In the genomic region with DNA sequence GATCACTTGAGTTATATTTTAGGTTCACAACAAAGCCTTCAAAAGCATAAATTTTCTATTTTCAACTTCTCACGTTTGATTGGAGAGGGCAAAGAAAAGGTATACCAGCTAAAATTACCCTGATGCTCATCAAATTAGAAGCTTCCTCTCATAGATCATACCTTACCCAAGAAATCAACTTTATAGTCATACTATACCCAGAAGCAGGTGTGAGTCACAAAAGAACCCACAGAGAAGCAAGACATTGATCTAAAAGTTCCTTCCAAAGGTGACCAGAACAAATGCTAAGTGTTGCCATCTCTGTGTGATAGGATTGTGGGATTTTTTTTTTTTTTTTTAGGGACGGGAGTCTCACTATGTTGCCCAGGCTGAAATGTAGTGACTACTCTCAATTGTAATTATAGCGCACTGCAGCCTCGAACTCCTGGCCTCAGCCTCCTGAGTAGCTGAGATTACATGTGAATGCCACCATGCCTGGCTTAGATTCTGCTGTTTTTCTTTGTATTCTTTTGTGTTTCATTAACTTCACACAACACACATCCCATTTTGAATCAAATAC, we compare ENCODE assay signal across 13 cellular contexts. TPM values are rescaled to one million over a fixed set of nuclear protein-coding genes. Genes with fewer than 3 reads are reported as not detected.
DNase-seq lines count a peak whose midpoint lies in the region; ATAC-seq, FAIRE-seq and TF ChIP-seq lines count a peak whose summit lies in the region.
"Had no signal": no experiment of that assay in that cellular context is flagged by ENCODE, and none has a peak within 500 bp of the region (broad histone marks: within the 10 kb centered on the region; RNA-seq: fewer than 3 reads in every experiment).

No MANE protein-coding gene starts in this region.

- no peak overlapping the region for H2BK20ac ChIP-seq in H1 (ENCODE audit: low read length)

- no peak for TF ChIP-seq POLR2A in H1 (IDR thresholded peaks at IDR 0.05; ENCODE audit: control extremely low read depth in 1 of 2, low read depth in 2 of 2, low read length in 2 of 2)

- peak overlapping the region; percentile 46 for H3K4me3 Mint-ChIP-seq in activated CD8-positive, alpha-beta memory T cell treated with anti-CD3 and anti-CD28 coated beads, Interleukin-2, amount 10 ng/mL, durations not matched to agents 7 days and 5 days

- H2BK15ac ChIP-seq in H1 (ENCODE audit: low read length), result no peak overlapping the region

- H3K27me3 ChIP-seq in PC-9 (ENCODE audit: insufficient read depth, low read depth) (no peaks in the 10 kb centered on the region), H1 (replicated peaks in 1 of 4; ENCODE audit: control insufficient read depth in 3 of 4, extremely low read depth in 1 of 4, insufficient read depth in 3 of 4, low read length in 3 of 4) (no peaks in the 10 kb centered on the region), smooth muscle cell (ENCODE audit: low read depth) (no peaks in the 10 kb centered on the region), heart right ventricle (no peaks in the 10 kb centered on the region)
- H3K27me3 ChIP-seq: right atrium auricular region had no signal

- 90% methylated on average over 4 of the region's 4 CpGs; no CpG with 5 or more reads in 1 of the 2 experiments for WGBS in H1 (ENCODE audit: extremely low coverage in 1 of 2, insufficient coverage in 1 of 2, insufficient read length in 1 of 2, insufficient replicate concordance in 2 of 2, low coverage in 1 of 2, low lambda C conversion rate in 2 of 2, missing lambda C conversion rate in 1 of 2), 2 experiments
- WGBS in smooth muscle cell (ENCODE audit: low lambda C conversion rate), result 94% methylated on average over 4 of the region's 4 CpGs
- whole genome bisulfite sequencing in heart right ventricle, 2 donors, result 75 to 83% methylated on average over 4 of the region's 4 CpGs

- peaks cover 5% of the 10 kb centered on the region; the same call in 1 of the 2 replicates for H3K79me1 ChIP-seq in H1 (ENCODE audit: low read depth, low read length)

- no peak overlapping the region for H3K23ac ChIP-seq in H1 (ENCODE audit: insufficient read length)

- H4K91ac ChIP-seq in H1 (replicated peaks; ENCODE audit: insufficient read length, low read length), result no peak overlapping the region

- H3K56ac ChIP-seq in H1 (replicated peaks; ENCODE audit: insufficient read length, low read depth, low read length), result no peak overlapping the region

- H4K20me1 ChIP-seq in PC-9 (ENCODE audit: insufficient read depth) (peaks cover 72% of the 10 kb centered on the region), H1 (replicated peaks in 1 of 2; ENCODE audit: control insufficient read depth in 1 of 2, insufficient read depth in 2 of 2, low read length in 2 of 2) (peaks cover 29 to 32% of the 10 kb centered on the region in 2 experiments), smooth muscle cell (ENCODE audit: low read depth) (peaks cover 79% of the 10 kb centered on the region)

- H3K4me2 ChIP-seq in PC-9 (peak overlapping the region; percentile 93), H1 (ENCODE audit: insufficient read depth in 1 of 2, low read depth in 2 of 2, low read length in 2 of 2) (peak overlapping the region; percentile 14 to 28; a peak in 3 of 4 replicates), smooth muscle cell (peak overlapping the region; percentile 95)

- CTCF ChIA-PET in activated CD8-positive, alpha-beta memory T cell treated with anti-CD3 and anti-CD28 coated beads, Interleukin-2, amount 10 ng/mL, durations not matched to agents 7 days and 5 days (lab: Charles Lee), result interaction anchor here (0.7 to 2.3 kb wide), 8 partner anchors 8 to 317 kb away, joined by 3 to 6 read pairs (median 3); partner anchors contain the start of gene RALY
- CTCF ChIA-PET in PC-9 (lab: Charles Lee), result interaction anchor here (0.7 kb wide), 1 partner anchor 1319 kb away, joined by 4 read pairs; no protein-coding TSS in a partner anchor
- CTCF ChIA-PET in H1 (lab: Charles Lee; ENCODE audit: partially characterized antibody), result interaction anchor here (0.6 to 1.8 kb wide), 4 partner anchors 21 to 285 kb away, joined by 3 to 4 read pairs (median 3); no protein-coding TSS in a partner anchor

- ATAC-seq in activated CD8-positive, alpha-beta memory T cell treated with anti-CD3 and anti-CD28 coated beads, Interleukin-2, amount 10 ng/mL, durations not matched to agents 7 days and 5 days, result no peak
- ATAC-seq in heart right ventricle (no peak), HG03520 (IDR thresholded peaks at IDR 0.05; ENCODE audit: unreplicated experiment) (no peak)

- no peak overlapping the region for H3K18ac ChIP-seq in H1 (ENCODE audit: extremely low read depth, low read length)

- peaks cover 35% of the 10 kb centered on the region for H3F3A ChIP-seq in PC-9 (ENCODE audit: insufficient read depth, low read depth)
- H3F3A ChIP-seq in smooth muscle cell (ENCODE audit: low read depth), result peaks cover 6% of the 10 kb centered on the region

- H2BK120ac ChIP-seq in H1 (replicated peaks; ENCODE audit: low read depth, low read length), result no peak overlapping the region

- no peaks in the 10 kb centered on the region for H3K9me2 ChIP-seq in PC-9 (ENCODE audit: insufficient read depth)

- peaks cover 71% of the 10 kb centered on the region for H3K4me1 Mint-ChIP-seq in activated CD8-positive, alpha-beta memory T cell treated with anti-CD3 and anti-CD28 coated beads, Interleukin-2, amount 10 ng/mL, durations not matched to agents 7 days and 5 days

- H2AFZ ChIP-seq in PC-9, result no peak overlapping the region
- H2AFZ ChIP-seq in H1 (ENCODE audit: low read length), result no peak overlapping the region
- H2AFZ ChIP-seq in smooth muscle cell (ENCODE audit: low read depth), result no peak overlapping the region

- no peak overlapping the region for H2BK12ac ChIP-seq in H1 (ENCODE audit: low read depth, low read length)

- no peaks in the 10 kb centered on the region for H3K9me3 Mint-ChIP-seq in activated CD8-positive, alpha-beta memory T cell treated with anti-CD3 and anti-CD28 coated beads, Interleukin-2, amount 10 ng/mL, durations not matched to agents 7 days and 5 days (ENCODE audit: low read depth)

- TF ChIP-seq EP300 in H1 (IDR thresholded peaks at IDR 0.05; ENCODE audit: borderline replicate concordance in 1 of 2, low read depth in 2 of 2, low read length in 2 of 2), result no peak

- H3K14ac ChIP-seq in H1 (ENCODE audit: insufficient read length), result no peak overlapping the region

- H3K9ac ChIP-seq in H1 (replicated peaks in 1 of 4; ENCODE audit: extremely low read depth in 1 of 4, low read depth in 3 of 4, low read length in 3 of 4) (no peak overlapping the region), smooth muscle cell (ENCODE audit: low read depth) (no peak overlapping the region)

- H4K5ac ChIP-seq in H1 (ENCODE audit: insufficient read length, low read depth, low read length), result no peak overlapping the region

- intact Hi-C loops in PC-9 (cut with micrococcal nuclease; ENCODE audit: unreplicated experiment), result no loop called here
- intact Hi-C loops in heart right ventricle (cut with DNase I), result no loop called here

- peak overlapping the region; percentile 70 for H3K27ac Mint-ChIP-seq in activated CD8-positive, alpha-beta memory T cell treated with anti-CD3 and anti-CD28 coated beads, Interleukin-2, amount 10 ng/mL, durations not matched to agents 7 days and 5 days

- no peak overlapping the region for H3K4ac ChIP-seq in H1 (replicated peaks; ENCODE audit: insufficient read length, low read depth, low read length)

- FAIRE-seq in H1 (lab: Jason Lieb, UNC), result no peak

- no peak overlapping the region for H4K8ac ChIP-seq in H1 (ENCODE audit: extremely low read depth, insufficient read depth, low read length)

- H3K36me3 Mint-ChIP-seq in activated CD8-positive, alpha-beta memory T cell treated with anti-CD3 and anti-CD28 coated beads, Interleukin-2, amount 10 ng/mL, durations not matched to agents 7 days and 5 days, result peaks cover 61% of the 10 kb centered on the region

- H3K23me2 ChIP-seq in H1 (ENCODE audit: low read depth, low read length), result peaks cover 9% of the 10 kb centered on the region

- H3K27me3 Mint-ChIP-seq in activated CD8-positive, alpha-beta memory T cell treated with anti-CD3 and anti-CD28 coated beads, Interleukin-2, amount 10 ng/mL, durations not matched to agents 7 days and 5 days, result no peaks in the 10 kb centered on the region

- H2BK5ac ChIP-seq in H1 (ENCODE audit: low read depth, low read length), result no peak overlapping the region

- no peak overlapping the region for H3K27ac ChIP-seq in PC-9
- no peak overlapping the region for H3K27ac ChIP-seq in H1 (ENCODE audit: low read depth, low read length)
- H3K27ac ChIP-seq in smooth muscle cell (ENCODE audit: low read depth), result peak overlapping the region; percentile 8
- H3K27ac ChIP-seq in heart right ventricle, result no peak overlapping the region
- H3K27ac ChIP-seq: right atrium auricular region, thoracic aorta had no signal

- H3K9me3 ChIP-seq in PC-9 (ENCODE audit: insufficient read depth, low read depth) (no peaks in the 10 kb centered on the region), H1 (ENCODE audit: insufficient read depth in 2 of 2, low read depth in 1 of 2, low read length in 1 of 2) (no peaks in the 10 kb centered on the region), smooth muscle cell (replicated peaks; ENCODE audit: low read depth) (no peaks in the 10 kb centered on the region), heart right ventricle (no peaks in the 10 kb centered on the region)
- H3K9me3 ChIP-seq: right atrium auricular region, thoracic aorta had no signal

- POLR2A ChIA-PET in PC-9 (lab: Charles Lee; ENCODE audit: unreplicated experiment), result interaction anchor here (0.7 kb wide), 1 partner anchor 92 kb away, joined by 4 read pairs; no protein-coding TSS in a partner anchor
- POLR2A ChIA-PET in H1 (lab: Charles Lee; ENCODE audit: partially characterized antibody), result interaction anchor here (0.5 to 11.7 kb wide), 14 partner anchors 9 to 182 kb away, joined by 3 to 236 read pairs (median 4); no protein-coding TSS in a partner anchor

- TF ChIP-seq RAD21 in H1 (IDR thresholded peaks at IDR 0.05 in 1 of 2, conservative IDR thresholded peaks at IDR 0.05 in 1 of 2; ENCODE audit: low read depth in 2 of 2, low read length in 2 of 2), result no peak

- H3K79me2 ChIP-seq in PC-9 (ENCODE audit: low read depth) (peaks cover 83% of the 10 kb centered on the region), H1 (ENCODE audit: control insufficient read depth in 1 of 2, insufficient read depth in 2 of 2, low read length in 2 of 2) (peaks cover 40 to 82% of the 10 kb centered on the region in 2 experiments), smooth muscle cell (ENCODE audit: low read depth) (peaks cover 81% of the 10 kb centered on the region)

- H3K4me3 ChIP-seq in PC-9, result peak overlapping the region; percentile 16; the same call in 1 of the 2 replicates
- H3K4me3 ChIP-seq in H1 (ENCODE audit: extremely low read depth in 1 of 4, insufficient read depth in 2 of 4, low read depth in 3 of 4, low read length in 4 of 4), result peak overlapping the region in 1 of 4 experiments; percentile 34; a peak in 2 of 8 replicates
- H3K4me3 ChIP-seq in smooth muscle cell, result no peak overlapping the region
- H3K4me3 ChIP-seq in heart right ventricle, result no peak overlapping the region
- H3K4me3 ChIP-seq: right atrium auricular region, thoracic aorta had no signal

- no peak for TF ChIP-seq CTCF in PC-9 (conservative IDR thresholded peaks at IDR 0.05)
- no peak for TF ChIP-seq CTCF in H1 (IDR thresholded peaks at IDR 0.05; ENCODE audit: control extremely low read depth in 1 of 3, insufficient read depth in 1 of 3, low read depth in 1 of 3, low read length in 3 of 3)
- TF ChIP-seq CTCF in smooth muscle cell (IDR thresholded peaks at IDR 0.05; ENCODE audit: borderline replicate concordance, insufficient read depth, poor library complexity, severe bottlenecking), result no peak
- no peak for TF ChIP-seq CTCF in heart right ventricle (IDR thresholded peaks at IDR 0.05)

- H3K4me1 ChIP-seq in PC-9 (replicated peaks; ENCODE audit: insufficient read depth) (peaks cover 27% of the 10 kb centered on the region), H1 (replicated peaks in 1 of 4; ENCODE audit: control insufficient read depth in 3 of 4, insufficient read depth in 4 of 4, low read length in 3 of 4) (peaks cover 0 to 6% (median 0%) of the 10 kb centered on the region in 4 experiments; a peak in 3 of 7 replicates), smooth muscle cell (ENCODE audit: low read depth) (peaks cover 17% of the 10 kb centered on the region), heart right ventricle (peaks cover 4 to 69% (median 43%) of the 10 kb centered on the region in 9 donors)

- H3K36me3 ChIP-seq in PC-9 (ENCODE audit: low read depth) (peaks cover 57% of the 10 kb centered on the region), H1 (ENCODE audit: control insufficient read depth in 2 of 4, insufficient read depth in 4 of 4, low read length in 3 of 4) (peaks cover 13 to 44% (median 25%) of the 10 kb centered on the region in 4 experiments), smooth muscle cell (ENCODE audit: low read depth) (peaks cover 23% of the 10 kb centered on the region), heart right ventricle (peaks cover 0 to 51% (median 17%) of the 10 kb centered on the region in 9 donors)

- no peak overlapping the region for H2AK5ac ChIP-seq in H1 (ENCODE audit: low read depth, low read length)

- BruUV-seq in PC-9 (replicated peaks; lab: Mats Ljungman, UMichigan), result no TSS peak

- no peak for DNase-seq in activated CD8-positive, alpha-beta memory T cell treated with anti-CD3 and anti-CD28 coated beads, Interleukin-2, amount 10 ng/mL, durations not matched to agents 7 days and 5 days
- no peak for DNase-seq in activated CD8-positive, alpha-beta memory T cell treated with anti-CD3 and anti-CD28 coated beads for 24 hours
- DNase-seq in PC-9 (no peak), H1 (ENCODE audit: low read depth in 1 of 2, low spot score in 2 of 2) (no peak), smooth muscle cell (lab: John Stamatoyannopoulos, UW; ENCODE audit: unreplicated experiment) (no peak), HUDEP-2 (lab: John Stamatoyannopoulos, UW; ENCODE audit: unreplicated experiment in 76 of 76) (no peak), heart right ventricle (no peak)
- DNase-seq: EL, hippocampal formation, NCI-H526 treated with DMSO at 0.1 percent for 48 hours had no signal

RNA-seq across cellular contexts. Expression of gene EIF2S2, which starts 3.3 kb away (rescaled TPM):
- total RNA-seq in activated CD8-positive, alpha-beta memory T cell treated with anti-CD3 and anti-CD28 coated beads, Interleukin-2, amount 10 ng/mL, durations not matched to agents 7 days and 5 days, result 100 to 1,000 TPM in 1 of 2 experiments, 10 to 100 TPM in 1; 87.7 to 106 TPM
- 129 and 162 TPM in 2 replicates for total RNA-seq in PC-9 (2021)
- total RNA-seq in H1 (2021; fragmentation: NEBNext Ultra II Directional; extraction: Animal tissue kit (Norgen Biotek cat#: 25700)), result 133 and 142 TPM in 2 replicates
- 39.3 and 59.5 TPM in 2 replicates for polyA plus RNA-seq in H1 (2011; rRNA removed)
- 85.8 TPM for polyA plus RNA-seq in H1 (2011; cell fraction: cytosol; rRNA removed)
- 28.8 TPM for polyA plus RNA-seq in H1 (2011; cell fraction: nucleus; rRNA removed)
- 102 to 153 TPM (median 112 TPM) in 4 replicates for polyA plus RNA-seq in H1 (2012, experiment 1 of 2)
- 16.1 TPM for polyA plus RNA-seq in H1 (2012, experiment 2 of 2)
- polyA plus RNA-seq in H1 (2013, experiment 1 of 2), result 219 TPM
- 221 TPM for polyA plus RNA-seq in H1 (2013, experiment 2 of 2)
- 34.5 and 39.4 TPM in 2 replicates for polyA minus RNA-seq in H1 (2011; rRNA and poly(A)+ RNA removed)
- polyA minus RNA-seq in H1 (2011; cell fraction: cytosol; rRNA and poly(A)+ RNA removed), result 28.8 TPM
- 25.4 TPM for polyA minus RNA-seq in H1 (2011; cell fraction: nucleus; rRNA and poly(A)+ RNA removed)
- total RNA-seq in smooth muscle cell, result 68.8 and 69.8 TPM in 2 replicates
- 38.2 and 38.6 TPM in 2 replicates for polyA plus RNA-seq in smooth muscle cell
- total RNA-seq in heart right ventricle, result 10 to 100 TPM; 32.4 to 59.7 (median 41.1) TPM
- 10 to 100 TPM; 22.2 to 67.7 TPM for polyA plus RNA-seq in heart right ventricle

Comparison
In these comparisons a context has a peak if more than half of its experiments do, and no peak if none do; other contexts are left out.
1. H3K4me2 ChIP-seq: peak in every context shown above with its lines; median percentile 95 in smooth muscle cell; 93 in PC-9; 21 in H1.